Comparison of ENCODE assay signal across 18 cellular contexts in genomic region chr17:79154951-79155557, GRCh38.
"Had no signal": no experiment of that assay in that cellular context is flagged by ENCODE, and none has a peak within 500 bp of the region (broad histone marks: within the 10 kb centered on the region; RNA-seq: fewer than 3 reads in every experiment).

No MANE protein-coding gene starts in this region.

- H3K27ac ChIP-seq: ascending aorta, breast epithelium, epithelial cell of prostate, prostate gland, skin epidermis, tibial artery, vagina had no signal

- H3K4me3 ChIP-seq: ascending aorta, breast epithelium, prostate gland, skin epidermis, tibial artery, vagina had no signal

- DNase-seq: activated CD4-positive, alpha-beta T cell treated with anti-CD3 and anti-CD28 coated beads for 1 hour; activated CD4-positive, alpha-beta T cell treated with anti-CD3 and anti-CD28 coated beads, Interleukin-2, amount 50 U/mL, for 4 hours; activated naive CD4-positive, alpha-beta T cell treated with anti-CD3 and anti-CD28 coated beads for 36 hours; activated naive CD8-positive, alpha-beta T cell treated with anti-CD3 and anti-CD28 coated beads, Interleukin-2, amount 50 U/mL, for 24 hours; cerebellar nuclear complex; effector memory CD8-positive, alpha-beta T cell; islet precursor cell; stimulated activated CD4-positive, alpha-beta T cell treated with anti-CD3 and anti-CD28 coated beads, Interleukin-15, amount 100 ng/mL, for 24 hours; stimulated activated CD4-positive, alpha-beta T cell treated with anti-CD3 and anti-CD28 coated beads, Interleukin-4, amount 100 ng/mL, for 1 hour; stimulated activated naive B cell treated with anti-CD40 and anti-IgM and Interleukin-4, amounts not matched to agents 10 μg/mL and 1 μg/mL and 100 μg/mL, for 72 hours; tibial artery had no signal

- H3K36me3 ChIP-seq: ascending aorta, breast epithelium, prostate gland, tibial artery, vagina had no signal

- H3K4me1 ChIP-seq: ascending aorta, breast epithelium, prostate gland, tibial artery, vagina had no signal

- FAIRE-seq: frontal cortex had no signal

- H3K27me3 ChIP-seq: ascending aorta, vagina had no signal

- H3K9me3 ChIP-seq: ascending aorta, breast epithelium, prostate gland, tibial artery, vagina had no signal
